Comparison of ENCODE assay signal across 1 cellular context in the genomic region with DNA sequence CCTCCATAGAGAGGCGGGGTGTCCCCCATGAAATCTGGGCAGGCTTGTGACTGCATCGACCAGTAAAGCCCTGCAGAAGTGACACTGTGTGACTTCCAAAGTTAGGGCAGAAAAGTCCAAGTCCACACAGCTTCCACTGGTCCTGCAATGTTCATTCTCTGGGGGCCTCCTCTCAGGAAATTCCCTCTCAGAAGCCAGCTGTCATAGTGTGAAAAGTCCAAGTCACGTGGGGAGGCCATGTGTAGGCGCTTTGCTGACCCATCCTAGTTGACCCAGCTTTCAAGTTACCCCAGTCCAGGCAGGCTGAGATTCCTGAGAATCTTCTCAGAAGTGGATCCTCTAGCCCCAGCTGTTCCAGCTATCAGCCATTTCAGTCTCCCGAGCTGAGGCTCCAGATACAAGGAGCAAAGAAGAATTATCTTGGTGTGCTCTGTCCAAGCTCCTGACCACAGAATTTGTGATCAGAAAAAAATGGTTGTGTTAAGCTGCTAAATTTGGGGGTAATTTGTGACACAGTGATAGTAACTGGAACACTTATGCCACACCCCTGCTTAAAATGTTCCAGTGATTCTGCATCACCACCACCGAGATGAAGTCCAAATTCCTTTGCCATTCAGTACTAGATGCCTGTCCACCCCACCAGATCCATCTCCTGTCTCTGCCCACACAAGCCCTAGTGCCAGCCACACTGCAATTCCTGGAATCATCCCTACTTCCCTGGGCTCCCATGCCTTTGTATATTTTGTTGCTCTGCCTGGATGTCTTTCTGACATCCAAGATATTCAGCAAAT.
TF ChIP-seq lines count a peak whose summit lies in the region.

No MANE protein-coding gene starts in this region.

TF ChIP-seq in HEK293T, 16 proteins besides CTCF, POLR2A, EP300 and RAD21 (continued from another document):
- no peak for TF ChIP-seq FOXM1 (IDR thresholded peaks at IDR 0.05; ENCODE audit: borderline replicate concordance)
- no peak for TF ChIP-seq FOXA1 (IDR thresholded peaks at IDR 0.05)
- no peak for TF ChIP-seq SP1 (IDR thresholded peaks at IDR 0.05)
- no peak for TF ChIP-seq CTBP1 (IDR thresholded peaks at IDR 0.05; ENCODE audit: borderline replicate concordance)
- TF ChIP-seq FOXK2 (IDR thresholded peaks at IDR 0.05) = no peak
- no peak for TF ChIP-seq LEF1 (IDR thresholded peaks at IDR 0.05; ENCODE audit: borderline replicate concordance)
- TF ChIP-seq SUZ12 (IDR thresholded peaks at IDR 0.05) = no peak
